Comparison of ENCODE assay signal across 9 cellular contexts in genomic region chr11:61331636-61332035, GRCh38. TPM values are rescaled to one million over a fixed set of nuclear protein-coding genes. Genes with fewer than 3 reads are reported as not detected.
A peak's percentile ranks its signal among the peaks of the same experiment; 100 is the strongest.
DNase-seq lines count a peak whose midpoint lies in the region.
"Had no signal": no experiment of that assay in that cellular context is flagged by ENCODE, and none has a peak within 500 bp of the region (broad histone marks: within the 10 kb centered on the region; RNA-seq: fewer than 3 reads in every experiment).

No MANE protein-coding gene starts in this region.

- H3K36me3 ChIP-seq in ACC112 (ENCODE audit: insufficient read depth, low read length) (peaks cover 15% of the 10 kb centered on the region), adipocyte (ENCODE audit: control insufficient read depth, insufficient read depth, low read length, severe bottlenecking) (peaks cover 27% of the 10 kb centered on the region), mesodermal cell (ENCODE audit: control insufficient read depth, insufficient read depth, low read length) (peaks cover 53% of the 10 kb centered on the region)

- H3K4me1 ChIP-seq in ACC112 (ENCODE audit: control insufficient read depth, insufficient read depth, low read length, unreplicated experiment): peaks cover 41% of the 10 kb centered on the region
- peaks cover 49% of the 10 kb centered on the region for H3K4me1 ChIP-seq in adipocyte (ENCODE audit: control insufficient read depth, insufficient read depth, low read length)
- H3K4me1 ChIP-seq in mesodermal cell (ENCODE audit: control insufficient read depth, insufficient read depth, low read length, poor library complexity, severe bottlenecking): peaks cover 16% of the 10 kb centered on the region

- H3K4me3 ChIP-seq in ACC112 (ENCODE audit: low read depth, low read length) (peak overlapping the region; percentile 97), adipocyte (ENCODE audit: low read length) (peak overlapping the region; percentile 94), mesodermal cell (ENCODE audit: extremely low read depth, insufficient read depth, low read length, poor library complexity, severe bottlenecking) (peak overlapping the region; percentile 96)
- H3K4me3 ChIP-seq in Jurkat, Clone E6-1 (ENCODE audit: low read length): peak overlapping the region; percentile 79

- H3K27me3 ChIP-seq in ACC112 (ENCODE audit: insufficient read depth, low read length) (no peaks in the 10 kb centered on the region), adipocyte (replicated peaks; ENCODE audit: control insufficient read depth, insufficient read depth, low read length) (no peaks in the 10 kb centered on the region)

- DNase-seq in Jurkat, Clone E6-1 (ENCODE audit: low read depth, low spot score): no peak
- DNase-seq in adipocyte (ENCODE audit: low read depth) (no peak), NCI-H2029 treated with DMSO at 0.1 percent for 48 hours (lab: John Stamatoyannopoulos, UW) (no peak), NCI-H524 (lab: John Stamatoyannopoulos, UW) (no peak)
- no peak for DNase-seq in stimulated activated CD8-positive, alpha-beta memory T cell treated with anti-CD3 and anti-CD28 coated beads, Interleukin-4, amount 100 ng/mL, for 48 hours
- no peak for DNase-seq in activated CD4-positive, CD25-positive, alpha-beta regulatory T cell treated with anti-CD3 and anti-CD28 coated beads, Interleukin-2, amount 50 U/mL, for 72 hours
- DNase-seq: left cardiac atrium had no signal

- H3K79me2 ChIP-seq in ACC112 (ENCODE audit: control insufficient read depth, insufficient read depth, low read length, unreplicated experiment): peaks cover 64% of the 10 kb centered on the region

- WGBS in mesodermal cell (ENCODE audit: insufficient coverage in 2 of 2), 2 experiments: 84 to 88% methylated on average over 6 of the region's 6 CpGs

- H3K9me3 ChIP-seq in adipocyte (ENCODE audit: control insufficient read depth, low read length) (no peaks in the 10 kb centered on the region), mesodermal cell (ENCODE audit: control insufficient read depth, low read length) (no peaks in the 10 kb centered on the region)

- H3K27ac ChIP-seq in ACC112 (ENCODE audit: low read depth, low read length) (no peak overlapping the region), mesodermal cell (ENCODE audit: low read depth, low read length, severe bottlenecking) (no peak overlapping the region)

- H3K9ac ChIP-seq in adipocyte (ENCODE audit: low read length): peak overlapping the region; percentile 98

- no peak overlapping the region for H2AFZ ChIP-seq in ACC112 (ENCODE audit: low read length, unreplicated experiment)

RNA-seq across cellular contexts. Expression of gene DDB1, which starts 1.3 kb away (rescaled TPM):
- polyA plus RNA-seq in Jurkat, Clone E6-1 (2012; ENCODE audit: insufficient read depth, insufficient read length): 206 TPM
- polyA plus RNA-seq in mesodermal cell (2013, experiment 1 of 2): 190 TPM
- 169 TPM for polyA plus RNA-seq in mesodermal cell (2013, experiment 2 of 2)

RNA-seq across cellular contexts. Expression of gene TKFC, which starts 1.4 kb away (rescaled TPM):
- polyA plus RNA-seq in Jurkat, Clone E6-1 (2012; ENCODE audit: insufficient read depth, insufficient read length): 88.6 TPM
- polyA plus RNA-seq in mesodermal cell (2013, experiment 1 of 2): 37.0 TPM
- polyA plus RNA-seq in mesodermal cell (2013, experiment 2 of 2): 27.9 TPM

RNA-seq across cellular contexts. Expression of gene CYB561A3, which starts 30.0 kb away (rescaled TPM):
- polyA plus RNA-seq in Jurkat, Clone E6-1 (2012; ENCODE audit: insufficient read depth, insufficient read length): 46.8 TPM
- polyA plus RNA-seq in mesodermal cell (2013, experiment 1 of 2): 11.2 TPM
- 9.8 TPM for polyA plus RNA-seq in mesodermal cell (2013, experiment 2 of 2)

RNA-seq across cellular contexts. Expression of gene TMEM138, which starts 30.5 kb away (rescaled TPM):
- polyA plus RNA-seq in Jurkat, Clone E6-1 (2012; ENCODE audit: insufficient read depth, insufficient read length): 53.0 TPM
- 20.3 TPM for polyA plus RNA-seq in mesodermal cell (2013, experiment 1 of 2)
- 24.4 TPM for polyA plus RNA-seq in mesodermal cell (2013, experiment 2 of 2)

RNA-seq across cellular contexts. Expression of gene VWCE, which starts 36.5 kb away (rescaled TPM):
- 8.0 TPM for polyA plus RNA-seq in Jurkat, Clone E6-1 (2012; ENCODE audit: insufficient read depth, insufficient read length)
- polyA plus RNA-seq in mesodermal cell (2013, experiment 1 of 2): 15.1 TPM
- 10.5 TPM for polyA plus RNA-seq in mesodermal cell (2013, experiment 2 of 2)
